In the genomic region with DNA sequence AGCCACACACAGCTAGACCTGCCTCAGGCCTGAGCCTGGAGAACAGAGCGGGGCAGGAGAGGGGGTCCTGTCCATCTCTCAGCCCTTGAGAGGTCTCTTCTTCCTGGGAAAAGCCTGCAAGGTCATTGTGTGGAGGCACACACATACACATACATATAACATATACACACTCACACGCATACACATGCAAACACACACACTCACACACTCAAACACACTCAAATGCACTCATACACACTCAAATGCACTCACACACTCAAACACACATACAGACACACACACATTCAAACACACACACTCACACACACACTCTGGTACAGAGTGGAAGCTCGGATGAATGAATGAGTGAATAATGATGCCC, we compare ENCODE assay signal across 16 cellular contexts. TPM values are rescaled to one million over a fixed set of nuclear protein-coding genes. Genes with fewer than 3 reads are reported as not detected.
DNase-seq lines count a peak whose midpoint lies in the region; ATAC-seq, FAIRE-seq and TF ChIP-seq lines count a peak whose summit lies in the region.
"Had no signal": no experiment of that assay in that cellular context is flagged by ENCODE, and none has a peak within 500 bp of the region (broad histone marks: within the 10 kb centered on the region; RNA-seq: fewer than 3 reads in every experiment).

No MANE protein-coding gene starts in this region.

- CTCF ChIA-PET in HEK293 (lab: Yijun Ruan, JAX) = interaction anchor here (0.5 to 0.6 kb wide), 2 partner anchors 13 to 68 kb away, joined by 3 read pairs; a partner anchor contains a TSS
- CTCF ChIA-PET in GM12878 (lab: Yijun Ruan, JAX) = interaction anchor here (0.7 to 6.7 kb wide), 3 partner anchors 7 to 12 kb away, joined by 3 to 54 read pairs (median 30); no protein-coding TSS in a partner anchor
- CTCF ChIA-PET in MCF 10A (lab: Yijun Ruan, JAX) = interaction anchor here (0.6 to 6.2 kb wide), 2 partner anchors 11 to 581 kb away, joined by 3 to 37 read pairs; no protein-coding TSS in a partner anchor

- TF ChIP-seq POLR2A in GM12878 (IDR thresholded peaks at IDR 0.05; ENCODE audit: low read depth, low read length) (no peak), suprapubic skin (IDR thresholded peaks at IDR 0.05) (no peak)

- peaks cover 1% of the 10 kb centered on the region for H3K4me1 Mint-ChIP-seq in MCF 10A (ENCODE audit: insufficient read depth, unreplicated experiment)

- no peaks in the 10 kb centered on the region for H3K36me3 ChIP-seq in HEK293 (ENCODE audit: control insufficient read depth in 2 of 2, insufficient read depth in 1 of 2, low read length in 2 of 2)
- H3K36me3 ChIP-seq in GM12878 (ENCODE audit: control insufficient read depth in 2 of 2, insufficient read depth in 2 of 2, low read length in 1 of 2) = no peaks in the 10 kb centered on the region
- H3K36me3 ChIP-seq in lower lobe of right lung = no peaks in the 10 kb centered on the region
- H3K36me3 ChIP-seq in suprapubic skin = no peaks in the 10 kb centered on the region

- no peak overlapping the region for H3K27ac Mint-ChIP-seq in MCF 10A (ENCODE audit: low read depth, unreplicated experiment)
- H3K27ac Mint-ChIP-seq: CD4-positive, alpha-beta T cell had no signal

- SMC1A ChIA-PET in GM12878 (lab: Charles Lee; ENCODE audit: uncharacterized antibody, unreplicated experiment) = interaction anchor here (1.9 kb wide), 1 partner anchor 8 kb away, joined by 5 read pairs; no protein-coding TSS in a partner anchor

- TF ChIP-seq CTCF in HEK293 (tag by site-specific recombination; IDR thresholded peaks at IDR 0.05) (no peak), GM12878 (IDR thresholded peaks at IDR 0.05 in 2 of 3, conservative IDR thresholded peaks at IDR 0.05 in 1 of 3; ENCODE audit: control insufficient read depth in 2 of 3, extremely low read depth in 1 of 3, insufficient read depth in 1 of 3, low read depth in 3 of 3, low read length in 3 of 3) (no peak), lower lobe of right lung (IDR thresholded peaks at IDR 0.05) (no peak), suprapubic skin (IDR thresholded peaks at IDR 0.05) (no peak), MCF 10A (IDR thresholded peaks at IDR 0.05; ENCODE audit: unreplicated experiment) (no peak)

- intact Hi-C loops in GM12878 (cut with micrococcal nuclease; ENCODE audit: unreplicated experiment) = no loop called here
- intact Hi-C loops in lower lobe of right lung (cut with DNase I) = no loop called here
- intact Hi-C loops in MCF 10A (cut with micrococcal nuclease) = no loop called here

- H3K9ac ChIP-seq in GM12878 (ENCODE audit: control insufficient read depth, insufficient read depth, low read length) = no peak overlapping the region

- H3K36me3 Mint-ChIP-seq in MCF 10A (ENCODE audit: insufficient read depth, unreplicated experiment) = no peaks in the 10 kb centered on the region

- TF ChIP-seq RAD21 in GM12878 (IDR thresholded peaks at IDR 0.05; ENCODE audit: insufficient read depth, low read depth, low read length) = no peak

- no peaks in the 10 kb centered on the region for H3K9me3 ChIP-seq in HEK293 (ENCODE audit: control insufficient read depth, insufficient read depth, low read depth, low read length)
- no peaks in the 10 kb centered on the region for H3K9me3 ChIP-seq in GM12878 (replicated peaks; ENCODE audit: control insufficient read depth, insufficient read depth, low read length)
- H3K9me3 ChIP-seq in lower lobe of right lung = no peaks in the 10 kb centered on the region
- no peaks in the 10 kb centered on the region for H3K9me3 ChIP-seq in suprapubic skin

- WGBS in GM12878 (ENCODE audit: insufficient coverage, insufficient replicate concordance, low lambda C conversion rate, missing lambda C conversion rate) = 80% methylated on average over 3 of the region's 3 CpGs
- WGBS in suprapubic skin = 82% methylated on average over 3 of the region's 3 CpGs

- no peak overlapping the region for H3K4me3 Mint-ChIP-seq in MCF 10A (ENCODE audit: unreplicated experiment)
- H3K4me3 Mint-ChIP-seq: CD4-positive, alpha-beta T cell had no signal

- no peak overlapping the region for H3K4me2 ChIP-seq in GM12878 (ENCODE audit: control insufficient read depth, insufficient read depth)

- RAD21 ChIA-PET in GM12878 (lab: Charles Lee; ENCODE audit: unreplicated experiment) = interaction anchor here (0.6 to 4.9 kb wide), 3 partner anchors 9 to 40 kb away, joined by 3 to 32 read pairs (median 7); no protein-coding TSS in a partner anchor

- no peak overlapping the region for H3K4me3 ChIP-seq in HEK293 (ENCODE audit: low read depth, low read length)
- H3K4me3 ChIP-seq in GM12878 = no peak overlapping the region
- no peak overlapping the region for H3K4me3 ChIP-seq in lower lobe of right lung
- peak overlapping the region; percentile 1 for H3K4me3 ChIP-seq in suprapubic skin

- in situ Hi-C loops in GM12878 (cut with MboI) = no loop called here

- TF ChIP-seq EP300 in GM12878 (IDR thresholded peaks at IDR 0.05; ENCODE audit: borderline replicate concordance in 1 of 2, control insufficient read depth in 1 of 2, low read depth in 2 of 2, low read length in 2 of 2) (no peak), suprapubic skin (IDR thresholded peaks at IDR 0.05) (no peak)

- no peak overlapping the region for H2AFZ ChIP-seq in GM12878 (ENCODE audit: control insufficient read depth, low read depth, low read length)

- POLR2A ChIA-PET in HEK293 (lab: Yijun Ruan, JAX) (interaction anchor here (1.0 kb wide), 1 partner anchor 12 kb away, joined by 5 read pairs; no protein-coding TSS in a partner anchor), GM12878 (lab: Charles Lee) (no interaction called here), MCF 10A (lab: Yijun Ruan, JAX) (interaction anchor here (0.7 kb wide), 1 partner anchor 15 kb away, joined by 3 read pairs; no protein-coding TSS in a partner anchor)

- no peaks in the 10 kb centered on the region; a peak in 1 of 4 replicates for H3K27me3 ChIP-seq in GM12878 (replicated peaks in 1 of 2; ENCODE audit: control insufficient read depth in 2 of 2, insufficient read depth in 2 of 2, low read length in 1 of 2)
- H3K27me3 ChIP-seq in lower lobe of right lung (ENCODE audit: low read depth) = no peaks in the 10 kb centered on the region
- no peaks in the 10 kb centered on the region for H3K27me3 ChIP-seq in suprapubic skin

- no peak for DNase-seq in GM12878 (ENCODE audit: low read depth, low spot score)
- peak; percentile 16 for DNase-seq in lower lobe of right lung
- DNase-seq in suprapubic skin (ENCODE audit: low spot score in 2 of 2) = no peak
- no peak for DNase-seq in NK-92 treated with Interleukin-12 subunit alpha and Interleukin-12 subunit beta, amount 100 ng/mL, for 24 hours (lab: John Stamatoyannopoulos, UW)
- no peak for DNase-seq in NCI-H187 treated with DMSO at 0.1 percent for 48 hours (lab: John Stamatoyannopoulos, UW)
- no peak for DNase-seq in MCF 10A (ENCODE audit: unreplicated experiment)
- DNase-seq: CD4-positive, alpha-beta T cell; KBM-7; NCI-H1092; NCI-H345; OCI-M1; SW 1271 had no signal

- FAIRE-seq in GM12878 (lab: Jason Lieb, UNC) = no peak

- no peaks in the 10 kb centered on the region for H3K4me1 ChIP-seq in HEK293 (ENCODE audit: control insufficient read depth, insufficient read depth, low read length)
- H3K4me1 ChIP-seq in GM12878 (ENCODE audit: control insufficient read depth, insufficient read depth, low read length) = peaks cover 33% of the 10 kb centered on the region
- peaks cover 17% of the 10 kb centered on the region for H3K4me1 ChIP-seq in lower lobe of right lung
- H3K4me1 ChIP-seq in suprapubic skin = peaks cover 4% of the 10 kb centered on the region

- no peak overlapping the region for H3K27ac ChIP-seq in HEK293 (ENCODE audit: extremely low read depth, low read depth, low read length)
- no peak overlapping the region for H3K27ac ChIP-seq in GM12878 (ENCODE audit: control insufficient read depth, insufficient read depth)
- H3K27ac ChIP-seq in lower lobe of right lung = no peak overlapping the region
- no peak overlapping the region for H3K27ac ChIP-seq in suprapubic skin

- H3K9me3 Mint-ChIP-seq in MCF 10A (ENCODE audit: unreplicated experiment) = no peaks in the 10 kb centered on the region
- H3K9me3 Mint-ChIP-seq: CD4-positive, alpha-beta T cell had no signal

- H3K27me3 Mint-ChIP-seq in MCF 10A (ENCODE audit: insufficient read depth, unreplicated experiment) = no peaks in the 10 kb centered on the region
- H3K27me3 Mint-ChIP-seq: CD4-positive, alpha-beta T cell had no signal

- ATAC-seq in GM12878 (no peak), lower lobe of right lung (no peak), GM21515 (IDR thresholded peaks at IDR 0.05; ENCODE audit: unreplicated experiment) (no peak)
- ATAC-seq: HCT116 had no signal

- H4K20me1 ChIP-seq in GM12878 (ENCODE audit: control insufficient read depth, insufficient read depth) = no peaks in the 10 kb centered on the region

- no peaks in the 10 kb centered on the region for H3K79me2 ChIP-seq in GM12878 (ENCODE audit: control insufficient read depth, insufficient read depth, low read length)

- BruUV-seq in GM12878 (replicated peaks; lab: Mats Ljungman, UMichigan) (no TSS peak), MCF 10A (replicated peaks; lab: Mats Ljungman, UMichigan) (no TSS peak)

RNA-seq across cellular contexts. Expression of gene TLDC2, which starts 0.5 kb away (rescaled TPM):
- total RNA-seq in GM12878 (2013; cell fraction: nucleolus; rRNA removed) = 0.27 TPM in 1 of 2 replicates, not detected in the other
- total RNA-seq in GM12878 (2014; rRNA removed) = 0.28 and 0.49 TPM in 2 replicates
- 0.18 and 0.37 TPM in 2 replicates for total RNA-seq in GM12878 (2014; rRNA removed; fragmentation: Illumina TruSeq; extraction: Trizol)
- total RNA-seq in GM12878 (2021) = 0.24 and 0.41 TPM in 2 replicates
- polyA plus RNA-seq in GM12878 (2011; ENCODE audit: low read depth) = 0.50 TPM
- polyA plus RNA-seq in GM12878 (2011; rRNA removed) = 0.05 and 0.09 TPM in 2 replicates
- 0.03 TPM in 1 of 2 replicates, not detected in the other for polyA plus RNA-seq in GM12878 (2011; cell fraction: cytosol; rRNA removed)
- not detected in 2 replicates for polyA plus RNA-seq in GM12878 (2011; cell fraction: nucleus; rRNA removed)
- polyA plus RNA-seq in GM12878 (2012) = 0.09 and 0.35 TPM in 2 replicates
- 0.13 and 0.35 TPM in 2 replicates for polyA plus RNA-seq in GM12878 (2014; fragmentation: Illumina TruSeq; extraction: Trizol)
- under 1 TPM; 0.08 to 0.24 TPM for polyA plus RNA-seq in GM12878 (2014; fragmentation: Nextera tagmentation; extraction: Ambion mirVana)
- polyA plus RNA-seq in GM12878 (2014; rRNA removed) = 0.33 and 0.42 TPM in 2 replicates
- under 1 TPM; 0.10 to 0.16 TPM for polyA plus RNA-seq in GM12878 (2016; fragmentation: Nextera tagmentation; extraction: Ambion mirVana)
- not detected in 2 replicates for polyA minus RNA-seq in GM12878 (2011; rRNA and poly(A)+ RNA removed)
- polyA minus RNA-seq in GM12878 (2011; cell fraction: cytosol; rRNA and poly(A)+ RNA removed) = not detected in 2 replicates
- polyA minus RNA-seq in GM12878 (2011; cell fraction: nucleus; rRNA and poly(A)+ RNA removed) = not detected in 2 replicates
- 1.3 TPM for total RNA-seq in lower lobe of right lung
- not detected for total RNA-seq in suprapubic skin
- total RNA-seq in MCF 10A (2022) = not detected in 2 replicates
- total RNA-seq: CD4-positive, alpha-beta T cell; SK-MEL-5 had no signal
